ENCODE assay signal across 8 cellular contexts in genomic region chr12:132908145-132909029, GRCh38. TPM values are rescaled to one million over a fixed set of nuclear protein-coding genes. Genes with fewer than 3 reads are reported as not detected.
A peak's percentile ranks its signal among the peaks of the same experiment; 100 is the strongest.
DNase-seq lines count a peak whose midpoint lies in the region; ATAC-seq lines count a peak whose summit lies in the region.

No MANE protein-coding gene starts in this region.

- ATAC-seq in GM18870 (IDR thresholded peaks at IDR 0.05; ENCODE audit: unreplicated experiment) (peak; percentile 93), HG03139 (IDR thresholded peaks at IDR 0.05; ENCODE audit: unreplicated experiment) (peak; percentile 87), esophagus mucosa (peak; percentile 98)

- peaks cover 5% of the 10 kb centered on the region for H3K4me1 ChIP-seq in mucosa of stomach (ENCODE audit: control insufficient read depth, insufficient read depth, low read length)

- peak overlapping the region; percentile 72 for H3K9ac ChIP-seq in mucosa of stomach (ENCODE audit: low read length)

- peaks cover 14% of the 10 kb centered on the region for H3K27me3 ChIP-seq in mucosa of stomach (ENCODE audit: control insufficient read depth, insufficient read depth, low read length)

- no peaks in the 10 kb centered on the region for H3K36me3 ChIP-seq in mucosa of stomach (ENCODE audit: control insufficient read depth, insufficient read depth, low read length)

- H3K4me3 ChIP-seq in mucosa of stomach (ENCODE audit: low read length): peak overlapping the region; percentile 56

- in situ Hi-C loops in ACHN (cut with HindIII; ENCODE audit: low pct_ligation_motif_present, low pct_unique_long_range_greater_than_20kb, low sequenced_read_pairs): no loop called here

- H3K9me3 ChIP-seq in mucosa of stomach (ENCODE audit: control insufficient read depth, low read length): no peaks in the 10 kb centered on the region

- DNase-seq in ACHN (peak; percentile 100), NCI-H774 (lab: John Stamatoyannopoulos, UW) (peak; percentile 96)
- peak; percentile 97 for DNase-seq in activated T-cell treated with anti-CD3 and anti-CD28 coated beads, Interleukin-2, amount 50 U/mL, for 48 hours
- peak; percentile 95 for DNase-seq in stimulated activated CD8-positive, alpha-beta memory T cell treated with anti-CD3 and anti-CD28 coated beads, Interleukin-4, amount 100 ng/mL, for 24 hours (ENCODE audit: low read depth)

RNA-seq across cellular contexts. Expression of gene CHFR, which starts 21.0 kb away (rescaled TPM):
- 30.6 TPM for total RNA-seq in esophagus mucosa

RNA-seq across cellular contexts. Expression of gene ZNF605, which starts 47.7 kb away (rescaled TPM):
- 5.3 TPM for total RNA-seq in esophagus mucosa

Comparison
In these comparisons a context has a peak if more than half of its experiments do, and no peak if none do; other contexts are left out.
1. Peak in every context shown above with its lines: DNase-seq, ATAC-seq and H3K4me3 ChIP-seq.